In genomic region chr10:110746254-110746826, GRCh38 we compare ENCODE assay signal across 8 cellular contexts.
DNase-seq lines count a peak whose midpoint lies in the region; ATAC-seq, FAIRE-seq and TF ChIP-seq lines count a peak whose summit lies in the region.

No MANE protein-coding gene starts in this region.

- no peak overlapping the region for H3K4me2 ChIP-seq in GM23248 (ENCODE audit: unreplicated experiment)
- peak overlapping the region; percentile 55 for H3K4me2 ChIP-seq in keratinocyte (ENCODE audit: control insufficient read depth, extremely low read depth, insufficient read depth, low read depth, low read length)

- no peaks in the 10 kb centered on the region for H3F3A ChIP-seq in GM23248 (ENCODE audit: insufficient read depth)

- TF ChIP-seq CTCF in keratinocyte (optimal IDR thresholded peaks at IDR 0.05 in 1 of 3, IDR thresholded peaks at IDR 0.05 in 1 of 3, conservative IDR thresholded peaks at IDR 0.05 in 1 of 3; ENCODE audit: extremely low read depth in 1 of 3, insufficient read depth in 2 of 3, low read length in 3 of 3), result peak; percentile 62 to 82 (median 78)

- H2AFZ ChIP-seq in GM23248 (no peak overlapping the region), keratinocyte (ENCODE audit: control insufficient read depth, low read length) (peak overlapping the region; percentile 72)

- peaks cover 12% of the 10 kb centered on the region for H3K27me3 ChIP-seq in GM23248 (replicated peaks; ENCODE audit: insufficient read depth)
- H3K27me3 ChIP-seq in keratinocyte (ENCODE audit: control insufficient read depth, extremely low read depth, insufficient read depth, low read length), result no peaks in the 10 kb centered on the region

- WGBS in GM23248 (ENCODE audit: low coverage in 1 of 2, low lambda C conversion rate in 2 of 2, missing lambda C conversion rate in 2 of 2), 2 experiments, result 0 to 1% methylated on average over 4 of the region's 4 CpGs

- no peaks in the 10 kb centered on the region for H3K79me2 ChIP-seq in GM23248 (ENCODE audit: insufficient read depth)
- H3K79me2 ChIP-seq in keratinocyte (ENCODE audit: control insufficient read depth, insufficient read depth, low read length), result no peaks in the 10 kb centered on the region

- DNase-seq in DMS79 (lab: John Stamatoyannopoulos, UW) (peak; percentile 11), GM23248 (peak; percentile 84), NCI-H1694 treated with DMSO at 0.1 percent for 48 hours (lab: John Stamatoyannopoulos, UW) (peak; percentile 60), T-helper 9 cell (peak; percentile 29), caudate nucleus (lab: John Stamatoyannopoulos, UW) (peak in 43 of 61 donors; percentile 4 to 66 (median 20)), keratinocyte (ENCODE audit: low read depth, low spot score) (peak; percentile 38)
- peak; percentile 35 for DNase-seq in stimulated activated CD4-positive, alpha-beta T cell treated with anti-CD3 and anti-CD28 coated beads, Interleukin-4, amount 100 ng/mL, for 1 hour

- in situ Hi-C loops in GM23248 (cut with MboI), result no loop called here

- no peaks in the 10 kb centered on the region for H3K9me1 ChIP-seq in keratinocyte (ENCODE audit: control insufficient read depth, extremely low read depth, insufficient read depth, low read length)

- H3K9ac ChIP-seq in GM23248 (no peak overlapping the region), keratinocyte (ENCODE audit: control insufficient read depth, extremely low read depth, insufficient read depth, low read length) (no peak overlapping the region)

- H3K36me3 ChIP-seq in GM23248 (ENCODE audit: low read depth) (no peaks in the 10 kb centered on the region), keratinocyte (ENCODE audit: control insufficient read depth in 2 of 2, extremely low read depth in 1 of 2, insufficient read depth in 2 of 2, low read length in 2 of 2) (no peaks in the 10 kb centered on the region)

- H3K9me3 ChIP-seq in GM23248 (ENCODE audit: low read depth) (no peaks in the 10 kb centered on the region), keratinocyte (ENCODE audit: control insufficient read depth, low read depth, low read length) (no peaks in the 10 kb centered on the region)

- H4K20me1 ChIP-seq in GM23248 (ENCODE audit: insufficient read depth) (no peaks in the 10 kb centered on the region), keratinocyte (ENCODE audit: control insufficient read depth, extremely low read depth, insufficient read depth, low read length) (no peaks in the 10 kb centered on the region)

- no peaks in the 10 kb centered on the region for H3K9me2 ChIP-seq in GM23248 (ENCODE audit: insufficient read depth)

- FAIRE-seq in keratinocyte (lab: Jason Lieb, UNC), result peak; percentile 86

- H3K27ac ChIP-seq in GM23248 (no peak overlapping the region), caudate nucleus (ENCODE audit: low read depth, low read length) (no peak overlapping the region), keratinocyte (ENCODE audit: control insufficient read depth, insufficient read depth, low read length) (no peak overlapping the region)

- H3K4me1 ChIP-seq in GM23248 (ENCODE audit: insufficient read depth) (peaks cover 7% of the 10 kb centered on the region), keratinocyte (ENCODE audit: control insufficient read depth, extremely low read depth, insufficient read depth, low read length) (peaks cover 5% of the 10 kb centered on the region)

- no peak overlapping the region for H3K4me3 ChIP-seq in GM23248
- peak overlapping the region in 1 of 3 experiments; percentile 21 for H3K4me3 ChIP-seq in keratinocyte (ENCODE audit: control insufficient read depth in 2 of 3, extremely low read depth in 1 of 3, insufficient read depth in 2 of 3, low read depth in 1 of 3, low read length in 3 of 3)

- no peak for ATAC-seq in HG02763 (IDR thresholded peaks at IDR 0.05; ENCODE audit: unreplicated experiment)

- dilution Hi-C loops in keratinocyte (cut with MboI; ENCODE audit: extremely low pct_ligation_motif_present, low sequenced_read_pairs), result no loop called here

Comparison
In these comparisons a context has a peak if more than half of its experiments do, and no peak if none do; other contexts are left out.
1. DNase-seq: peak in every context shown above with its lines; median percentile 84 in GM23248; 60 in NCI-H1694 treated with DMSO at 0.1 percent for 48 hours; 38 in keratinocyte; 35 in stimulated activated CD4-positive, alpha-beta T cell treated with anti-CD3 and anti-CD28 coated beads, Interleukin-4, amount 100 ng/mL, for 1 hour; 29 in T-helper 9 cell; 20 in caudate nucleus; 11 in DMS79.